In genomic region chr7:20076835-20077234, GRCh38 we compare ENCODE assay signal across 21 cellular contexts.
DNase-seq lines count a peak whose midpoint lies in the region; TF ChIP-seq lines count a peak whose summit lies in the region.
"Had no signal": no experiment of that assay in that cellular context is flagged by ENCODE, and none has a peak within 500 bp of the region (broad histone marks: within the 10 kb centered on the region; RNA-seq: fewer than 3 reads in every experiment).

No MANE protein-coding gene starts in this region.

- H4K91ac ChIP-seq in mesenchymal stem cell (ENCODE audit: low read length) = no peak overlapping the region

- H3K4me1 ChIP-seq in HUES48 (ENCODE audit: control insufficient read depth, insufficient read depth, low read length) = peaks cover 53% of the 10 kb centered on the region
- H3K4me1 ChIP-seq in endodermal cell (ENCODE audit: control insufficient read depth, insufficient read depth, low read length) = peaks cover 4% of the 10 kb centered on the region
- no peaks in the 10 kb centered on the region for H3K4me1 ChIP-seq in mesenchymal stem cell (ENCODE audit: control insufficient read depth, insufficient read depth, low read depth, low read length)
- H3K4me1 ChIP-seq: BLaER1 treated with 17β-estradiol and CSF1 and Interleukin-3, amounts not matched to agents 10 nM and 100 nM had no signal

- H3K4ac ChIP-seq in mesenchymal stem cell (ENCODE audit: low read depth in 1 of 2, low read length in 2 of 2) = no peak overlapping the region

- no peak overlapping the region for H2BK5ac ChIP-seq in mesenchymal stem cell (ENCODE audit: low read depth, low read length, poor library complexity, severe bottlenecking)

- DNase-seq in endodermal cell (no peak), mesenchymal stem cell (no peak), foreskin melanocyte (no peak), occipital lobe (lab: John Stamatoyannopoulos, UW) (no peak), HuH-7.5 (ENCODE audit: low spot score) (no peak), NCI-H2196 (lab: John Stamatoyannopoulos, UW; ENCODE audit: unreplicated experiment) (no peak)
- DNase-seq: CD4-positive, alpha-beta T cell; H9; HFFc6; Kasumi-1; NCI-H1092 treated with DMSO at 0.1 percent for 48 hours; NCI-H1436; NCI-H187; NCI-H2081 treated with DMSO at 0.1 percent for 48 hours; NCI-H2171 treated with DMSO at 0.1 percent for 48 hours; NCI-H524; NCI-H748 treated with DMSO at 0.1 percent for 48 hours; SIG-M5 had no signal

- H2AFZ ChIP-seq in mesenchymal stem cell (ENCODE audit: low read depth, low read length) = no peak overlapping the region

- H3K9ac ChIP-seq in HUES48 (ENCODE audit: low read depth, low read length) (no peak overlapping the region), endodermal cell (ENCODE audit: extremely low read depth, low read length, poor library complexity, severe bottlenecking) (no peak overlapping the region), mesenchymal stem cell (ENCODE audit: low read length) (peak overlapping the region; percentile 28)
- H3K9ac ChIP-seq: BLaER1 treated with 17β-estradiol and CSF1 and Interleukin-3, amounts not matched to agents 10 nM and 100 nM had no signal

- peaks cover 27% of the 10 kb centered on the region for H3K4me1 Mint-ChIP-seq in endodermal cell

- H3K36me3 ChIP-seq in HUES48 (ENCODE audit: control insufficient read depth, insufficient read depth, low read length) (no peaks in the 10 kb centered on the region; the same call in 1 of the 2 replicates), endodermal cell (ENCODE audit: control insufficient read depth, insufficient read depth, low read length) (no peaks in the 10 kb centered on the region), mesenchymal stem cell (ENCODE audit: control insufficient read depth in 1 of 2, insufficient read depth in 2 of 2, low read depth in 1 of 2, low read length in 2 of 2) (no peaks in the 10 kb centered on the region)
- H3K36me3 ChIP-seq: BLaER1 treated with 17β-estradiol and CSF1 and Interleukin-3, amounts not matched to agents 10 nM and 100 nM had no signal

- no peak overlapping the region for H3K4me3 Mint-ChIP-seq in endodermal cell
- H3K4me3 Mint-ChIP-seq: CD4-positive, alpha-beta T cell; H9; HFFc6 had no signal

- no peaks in the 10 kb centered on the region for H3K27me3 ChIP-seq in HUES48 (ENCODE audit: control insufficient read depth, insufficient read depth, low read length)
- no peaks in the 10 kb centered on the region for H3K27me3 ChIP-seq in endodermal cell (ENCODE audit: control insufficient read depth, insufficient read depth, low read length, poor library complexity, severe bottlenecking)
- H3K27me3 ChIP-seq in mesenchymal stem cell (ENCODE audit: control insufficient read depth in 1 of 2, insufficient read depth in 1 of 2, low read length in 2 of 2) = no peaks in the 10 kb centered on the region
- H3K27me3 ChIP-seq: BLaER1 treated with 17β-estradiol and CSF1 and Interleukin-3, amounts not matched to agents 10 nM and 100 nM had no signal

- H3K18ac ChIP-seq in mesenchymal stem cell (ENCODE audit: low read depth in 1 of 2, low read length in 2 of 2) = no peak overlapping the region

- H3K4me3 ChIP-seq in HUES48 (ENCODE audit: low read depth, low read length) (no peak overlapping the region), endodermal cell (ENCODE audit: low read length) (no peak overlapping the region), mesenchymal stem cell (ENCODE audit: insufficient read depth in 1 of 2, low read depth in 1 of 2, low read length in 2 of 2) (no peak overlapping the region)
- H3K4me3 ChIP-seq: BLaER1 treated with 17β-estradiol and CSF1 and Interleukin-3, amounts not matched to agents 10 nM and 100 nM; K562 had no signal

- H3K27ac ChIP-seq in HUES48 (ENCODE audit: low read depth, low read length) (peak overlapping the region; percentile 51), endodermal cell (ENCODE audit: low read depth, low read length) (no peak overlapping the region), mesenchymal stem cell (ENCODE audit: low read length, poor library complexity, severe bottlenecking) (no peak overlapping the region)
- H3K27ac ChIP-seq: BLaER1 treated with 17β-estradiol and CSF1 and Interleukin-3, amounts not matched to agents 10 nM and 100 nM had no signal

- no peak for TF ChIP-seq CTCF in endodermal cell (conservative IDR thresholded peaks at IDR 0.05)

- no peak overlapping the region for H3K23ac ChIP-seq in mesenchymal stem cell (ENCODE audit: low read length in 2 of 2)

- no peak overlapping the region for H2AK5ac ChIP-seq in mesenchymal stem cell (ENCODE audit: low read length, severe bottlenecking)

- 80 to 100% methylated on average over 1 to 2 of the region's 2 CpGs for WGBS in endodermal cell (ENCODE audit: insufficient coverage in 1 of 2, insufficient read length in 1 of 2), 2 experiments
- no CpG with 5 or more reads among the region's 2 CpGs for WGBS in mesenchymal stem cell

- H2BK15ac ChIP-seq in mesenchymal stem cell (ENCODE audit: low read depth, poor library complexity, severe bottlenecking) = no peak overlapping the region

- H4K8ac ChIP-seq in mesenchymal stem cell (ENCODE audit: low read length) = no peak overlapping the region

- H3K27me3 Mint-ChIP-seq in endodermal cell (ENCODE audit: insufficient read depth) = no peaks in the 10 kb centered on the region
- H3K27me3 Mint-ChIP-seq: CD4-positive, alpha-beta T cell had no signal

- H3K27ac Mint-ChIP-seq in endodermal cell = peak overlapping the region; percentile 21
- H3K27ac Mint-ChIP-seq: CD4-positive, alpha-beta T cell; HFFc6 had no signal

- H3K79me1 ChIP-seq in mesenchymal stem cell (replicated peaks; ENCODE audit: low read length, poor library complexity, severe bottlenecking) = no peaks in the 10 kb centered on the region

- peaks cover 16% of the 10 kb centered on the region for H3K36me3 Mint-ChIP-seq in endodermal cell (ENCODE audit: low read depth)

- H2BK12ac ChIP-seq in mesenchymal stem cell (ENCODE audit: low read length in 2 of 2) = no peak overlapping the region

- H3K14ac ChIP-seq in mesenchymal stem cell (ENCODE audit: low read length in 2 of 2) = no peak overlapping the region

- H2BK120ac ChIP-seq in mesenchymal stem cell (ENCODE audit: low read depth, low read length) = no peak overlapping the region

- H3K9me3 ChIP-seq in HUES48 (ENCODE audit: control insufficient read depth, insufficient read depth, low read length) (no peaks in the 10 kb centered on the region), endodermal cell (ENCODE audit: control insufficient read depth, low read length) (no peaks in the 10 kb centered on the region), mesenchymal stem cell (ENCODE audit: control insufficient read depth, low read length) (no peaks in the 10 kb centered on the region)
- H3K9me3 ChIP-seq: BLaER1 treated with 17β-estradiol and CSF1 and Interleukin-3, amounts not matched to agents 10 nM and 100 nM had no signal

- H3K9me3 Mint-ChIP-seq in endodermal cell = peaks cover 17% of the 10 kb centered on the region
- H3K9me3 Mint-ChIP-seq: CD4-positive, alpha-beta T cell had no signal

- no peak overlapping the region for H3K4me2 ChIP-seq in mesenchymal stem cell (ENCODE audit: low read length, poor library complexity, severe bottlenecking)
- H3K4me2 ChIP-seq: BLaER1 treated with 17β-estradiol and CSF1 and Interleukin-3, amounts not matched to agents 10 nM and 100 nM had no signal
